18 cellular contexts compared by ENCODE assay signal in the genomic region with DNA sequence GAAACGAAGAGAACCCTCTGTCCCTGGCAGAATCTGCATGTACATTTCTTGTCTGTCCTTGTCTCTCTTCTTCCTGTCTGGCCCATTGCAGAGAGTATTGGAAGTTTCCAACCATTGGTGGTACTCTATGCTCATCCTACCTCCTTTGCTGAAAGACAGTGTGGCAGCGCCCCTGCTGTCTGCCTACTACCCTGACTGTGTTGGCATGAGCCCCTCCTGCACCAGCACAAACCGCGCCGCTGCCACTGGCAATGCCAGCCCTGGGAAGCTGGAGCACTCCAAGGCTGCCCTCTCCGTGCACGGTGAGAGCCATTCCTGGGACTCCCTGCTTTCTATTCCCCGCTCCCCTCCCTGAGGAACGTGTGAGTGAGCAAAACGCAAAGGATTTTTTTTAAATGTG.
"Had no signal": no experiment of that assay in that cellular context is flagged by ENCODE, and none has a peak within 500 bp of the region (broad histone marks: within the 10 kb centered on the region; RNA-seq: fewer than 3 reads in every experiment).

No MANE protein-coding gene starts in this region.

- DNase-seq: cortex of kidney; dorsolateral prefrontal cortex; effector CD8-positive, alpha-beta T cell; foreskin melanocyte; head of caudate nucleus; left colon; naive thymus-derived CD4-positive, alpha-beta T cell; ovary; sigmoid colon; stimulated activated CD4-positive, alpha-beta T cell treated with anti-CD3 and anti-CD28 coated beads, Interleukin-2, amount 100 ng/mL, for 24 hours; stimulated activated CD4-positive, alpha-beta T cell treated with anti-CD3 and anti-CD28 coated beads, Interleukin-4, amount 100 ng/mL, for 4 hours; stimulated activated naive CD4-positive, alpha-beta T cell; stomach; uterus had no signal

- H3K4me3 ChIP-seq: dorsolateral prefrontal cortex, hepatocyte, ovary, right atrium auricular region, sigmoid colon, skin epidermis, stomach, upper lobe of left lung, uterus had no signal

- H2AFZ ChIP-seq: hepatocyte had no signal

- H3K27ac ChIP-seq: dorsolateral prefrontal cortex, hepatocyte, ovary, right atrium auricular region, sigmoid colon, skin epidermis, stomach, upper lobe of left lung, uterus had no signal

- H3K27me3 Mint-ChIP-seq: naive thymus-derived CD4-positive, alpha-beta T cell had no signal

- H3K9me3 Mint-ChIP-seq: naive thymus-derived CD4-positive, alpha-beta T cell had no signal

- H3K79me2 ChIP-seq: hepatocyte had no signal

- H3K4me3 Mint-ChIP-seq: naive thymus-derived CD4-positive, alpha-beta T cell had no signal

- H3K27ac Mint-ChIP-seq: naive thymus-derived CD4-positive, alpha-beta T cell had no signal

- H3K36me3 ChIP-seq: ovary, uterus had no signal

- H3K27me3 ChIP-seq: dorsolateral prefrontal cortex, hepatocyte, ovary, right atrium auricular region, sigmoid colon, stomach, upper lobe of left lung, uterus had no signal

- H3K4me2 ChIP-seq: hepatocyte had no signal

- ATAC-seq: left colon; naive thymus-derived CD4-positive, alpha-beta T cell had no signal

- H3K9me3 ChIP-seq: ovary, right atrium auricular region, sigmoid colon, stomach, upper lobe of left lung, uterus had no signal

- H3K4me1 ChIP-seq: right atrium auricular region, sigmoid colon, uterus had no signal
